Comparison of ENCODE assay signal across 9 cellular contexts in the genomic region with DNA sequence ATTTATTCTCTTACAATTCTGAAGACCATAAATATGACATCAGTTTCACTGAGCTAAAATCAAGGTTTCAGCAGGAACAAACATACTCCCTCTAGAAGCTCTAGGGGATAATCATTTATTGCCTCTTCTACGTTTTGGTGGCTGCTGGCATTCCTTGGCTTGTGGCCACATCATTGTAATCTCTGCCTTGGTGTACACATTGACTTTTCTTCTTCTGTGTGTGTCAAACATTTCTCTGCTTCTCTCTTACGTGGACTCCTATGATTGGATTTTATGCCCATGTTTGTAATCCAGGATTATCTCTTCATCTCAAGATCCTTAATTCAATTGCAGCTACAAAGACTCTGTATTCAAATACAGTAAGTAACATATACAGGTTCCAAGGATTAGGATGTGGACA. TPM values are rescaled to one million over a fixed set of nuclear protein-coding genes. Genes with fewer than 3 reads are reported as not detected.
"Had no signal": no experiment of that assay in that cellular context is flagged by ENCODE, and none has a peak within 500 bp of the region (broad histone marks: within the 10 kb centered on the region; RNA-seq: fewer than 3 reads in every experiment).

No MANE protein-coding gene starts in this region.

- FAIRE-seq: G401.6, GM12878, GM12891, GM12892, GM18507, GM19239 had no signal

- DNase-seq: GDM1, GF-D8 had no signal

- H3K4me3 ChIP-seq: GM12878 had no signal

- ATAC-seq: GM12878 had no signal

RNA-seq across cellular contexts. Expression of gene MMP20, which starts 30.4 kb away (rescaled TPM):
- total RNA-seq: G401 had no signal

RNA-seq across cellular contexts. Expression of gene MMP27, which starts 50.0 kb away (rescaled TPM):
- total RNA-seq: G401, GM12878 had no signal
- polyA plus RNA-seq: GM12878 had no signal
